Comparison of ENCODE assay signal across 8 cellular contexts in the genomic region with DNA sequence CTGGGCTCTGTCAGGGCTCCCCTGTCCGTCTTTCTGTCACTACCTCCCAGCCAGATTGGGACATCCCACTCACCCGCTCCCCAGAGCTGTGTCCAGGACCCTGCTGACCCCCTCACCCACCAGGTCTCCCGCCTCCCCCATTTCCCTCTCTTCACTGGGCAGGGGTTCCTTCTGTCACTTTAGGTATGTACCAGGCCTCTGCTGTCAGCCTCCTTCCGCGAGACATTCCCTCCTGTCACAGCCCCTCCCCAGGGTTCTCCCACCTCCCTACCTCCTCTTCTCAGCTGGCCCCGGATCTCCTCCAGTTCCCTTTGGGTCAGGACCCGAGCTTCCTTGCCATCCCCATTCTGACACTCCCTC. TPM values are rescaled to one million over a fixed set of nuclear protein-coding genes. Genes with fewer than 3 reads are reported as not detected.
DNase-seq lines count a peak whose midpoint lies in the region; ATAC-seq and TF ChIP-seq lines count a peak whose summit lies in the region.

No MANE protein-coding gene starts in this region.

- H3K4me1 ChIP-seq in gastroesophageal sphincter = peaks cover 12 to 34% (median 24%) of the 10 kb centered on the region in 3 donors
- peaks cover 21 to 26% of the 10 kb centered on the region in 2 donors for H3K4me1 ChIP-seq in gastrocnemius medialis

- in situ Hi-C loops in gastrocnemius medialis (cut with MboI; ENCODE audit: low sequenced_read_pairs in 4 of 4) = loop anchor here in 2 of 4 donors (10.0 kb wide), 2 partner anchors 71 to 89 kb away; a partner anchor contains a TSS

- H3K36me3 ChIP-seq in H7 (replicated peaks; ENCODE audit: control insufficient read depth, insufficient read depth, low read length) (peaks cover 5% of the 10 kb centered on the region), gastroesophageal sphincter (peaks cover 0 to 28% of the 10 kb centered on the region in 2 donors), gastrocnemius medialis (peaks cover 0 to 25% of the 10 kb centered on the region in 2 donors)

- H3K27ac ChIP-seq in VCaP (peak overlapping the region; percentile 79), gastroesophageal sphincter (peak overlapping the region; percentile 66 to 90 (median 84)), gastrocnemius medialis (peak overlapping the region; percentile 85 to 89 (median 88))

- WGBS in gastroesophageal sphincter (ENCODE audit: low coverage in 1 of 2), 2 donors = 0 to 2% methylated on average over 7 of the region's 7 CpGs

- ATAC-seq in gastroesophageal sphincter (no peak), gastrocnemius medialis (no peak), GM18867 (IDR thresholded peaks at IDR 0.05; ENCODE audit: unreplicated experiment) (no peak), GM21390 (IDR thresholded peaks at IDR 0.05; ENCODE audit: unreplicated experiment) (no peak), GM21825 (IDR thresholded peaks at IDR 0.05; ENCODE audit: unreplicated experiment) (no peak)

- H3K27me3 ChIP-seq in H7 (ENCODE audit: control insufficient read depth, insufficient read depth, low read length) (no peaks in the 10 kb centered on the region), gastroesophageal sphincter (no peaks in the 10 kb centered on the region), gastrocnemius medialis (no peaks in the 10 kb centered on the region)

- H3K9me3 ChIP-seq in gastroesophageal sphincter (no peaks in the 10 kb centered on the region), gastrocnemius medialis (no peaks in the 10 kb centered on the region)

- intact Hi-C loops in gastrocnemius medialis (cut with DNase I; ENCODE audit: low total_unique reads) = loop anchor here (5.0 to 10.0 kb wide), 4 partner anchors 64 to 899 kb away; a partner anchor contains a TSS

- no peak for TF ChIP-seq CTCF in VCaP (conservative IDR thresholded peaks at IDR 0.05)
- TF ChIP-seq CTCF in gastroesophageal sphincter (IDR thresholded peaks at IDR 0.05) = no peak
- TF ChIP-seq CTCF in gastrocnemius medialis (IDR thresholded peaks at IDR 0.05 in 4 of 5, conservative IDR thresholded peaks at IDR 0.05 in 1 of 5) = no peak

- DNase-seq in H7 (peak; percentile 40), gastrocnemius medialis (no peak), ureter (ENCODE audit: low spot score) (no peak)

- peak overlapping the region; percentile 98 for H3K4me3 ChIP-seq in H7 (ENCODE audit: insufficient read depth, low read depth, low read length)
- H3K4me3 ChIP-seq in gastroesophageal sphincter = peak overlapping the region; percentile 57 to 72
- peak overlapping the region; percentile 75 to 89 (median 82) for H3K4me3 ChIP-seq in gastrocnemius medialis

- TF ChIP-seq POLR2A in gastroesophageal sphincter (IDR thresholded peaks at IDR 0.05) (no peak), gastrocnemius medialis (IDR thresholded peaks at IDR 0.05) (no peak)

- no peak for TF ChIP-seq EP300 in gastroesophageal sphincter (IDR thresholded peaks at IDR 0.05)

RNA-seq across cellular contexts. Expression of a gene that starts 0.5 kb away (rescaled TPM):
- total RNA-seq in H7 (2014; rRNA removed; shearing (Covaris generic)) = 33.5 and 41.3 TPM in 2 replicates
- total RNA-seq in gastroesophageal sphincter = 10 to 100 TPM; 22.3 to 44.0 (median 25.4) TPM
- total RNA-seq in gastrocnemius medialis = 10 to 100 TPM; 16.7 to 22.3 (median 17.6) TPM
- 27.5 TPM for total RNA-seq in ureter

RNA-seq across cellular contexts. Expression of a gene that starts 21.0 kb away (rescaled TPM):
- 15.6 and 18.3 TPM in 2 replicates for total RNA-seq in H7 (2014; rRNA removed; shearing (Covaris generic))
- total RNA-seq in gastroesophageal sphincter (10 to 100 TPM; 12.3 to 15.8 (median 13.5) TPM), gastrocnemius medialis (1 to 10 TPM; 5.6 to 7.0 (median 6.7) TPM), ureter (12.6 TPM)
